ENCODE assay signal across 24 cellular contexts in the genomic region with DNA sequence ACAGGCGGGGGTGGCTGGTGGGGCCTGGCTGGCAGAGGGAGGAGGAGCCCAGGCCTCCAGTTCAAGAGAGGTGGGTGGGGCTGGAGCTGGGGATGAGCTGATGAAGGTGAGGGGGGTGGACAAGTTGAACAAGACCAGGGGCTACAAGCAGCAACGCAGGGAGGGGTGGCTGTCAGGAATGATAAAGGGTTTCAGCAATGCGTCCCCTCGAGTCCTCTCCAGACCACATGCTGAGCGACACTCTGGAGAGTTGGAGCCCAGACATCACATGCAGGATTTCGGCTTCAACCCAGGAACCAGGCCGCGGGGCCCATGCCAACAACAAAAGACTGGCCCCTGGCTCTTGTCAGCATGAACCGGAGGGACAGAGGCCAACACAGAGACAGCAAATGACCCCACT.
"Had no signal": no experiment of that assay in that cellular context is flagged by ENCODE, and none has a peak within 500 bp of the region (broad histone marks: within the 10 kb centered on the region; RNA-seq: fewer than 3 reads in every experiment).

No MANE protein-coding gene starts in this region.

- H3K27me3 ChIP-seq: ovary, right lobe of liver, thyroid gland had no signal

- H3K4me3 ChIP-seq: dorsolateral prefrontal cortex, gastrocnemius medialis, left lung, ovary, right lobe of liver, thyroid gland had no signal

- H3K36me3 Mint-ChIP-seq: natural killer cell had no signal

- ATAC-seq: esophagus mucosa; gastrocnemius medialis; left cardiac atrium; left lung; natural killer cell; right lobe of liver; stimulated activated naive CD8-positive, alpha-beta T cell treated with anti-CD3 and anti-CD28 coated beads, Interleukin-15, amount 100 ng/mL, for 72 hours had no signal

- H3K4me1 Mint-ChIP-seq: endodermal cell; natural killer cell; stimulated activated naive CD8-positive, alpha-beta T cell treated with anti-CD3 and anti-CD28 coated beads, Interleukin-15, amount 100 ng/mL, for 72 hours had no signal

- H3K9me3 Mint-ChIP-seq: endodermal cell; natural killer cell; stimulated activated naive CD8-positive, alpha-beta T cell treated with anti-CD3 and anti-CD28 coated beads, Interleukin-15, amount 100 ng/mL, for 72 hours had no signal

- H3K36me3 ChIP-seq: gastrocnemius medialis, left lung, ovary, right lobe of liver, thyroid gland had no signal

- H3K4me3 Mint-ChIP-seq: endodermal cell; natural killer cell; stimulated activated naive CD8-positive, alpha-beta T cell treated with anti-CD3 and anti-CD28 coated beads, Interleukin-15, amount 100 ng/mL, for 72 hours had no signal

- H3K9me3 ChIP-seq: gastrocnemius medialis, left lung, ovary, right lobe of liver, thyroid gland had no signal

- H3K4me1 ChIP-seq: gastrocnemius medialis, left lung, right lobe of liver, thyroid gland had no signal

- DNase-seq: cerebellar nuclear complex; effector CD8-positive, alpha-beta T cell; foreskin fibroblast; gastrocnemius medialis; left cardiac atrium; left lung; natural killer cell; occipital lobe; ovary; retina; right lobe of liver; small intestine; stimulated activated CD4-positive, alpha-beta T cell treated with anti-CD3 and anti-CD28 coated beads, Interleukin-12 subunit alpha, Interleukin-12 subunit beta, amount 100 ng/mL, for 4 hours; stimulated activated CD4-positive, alpha-beta T cell treated with anti-CD3 and anti-CD28 coated beads, Interleukin-1b, Interleukin-23, amount 100 ng/mL, for 48 hours; stimulated activated CD4-positive, alpha-beta T cell treated with anti-CD3 and anti-CD28 coated beads, Interleukin-4, amount 100 ng/mL, for 1 hour; stimulated activated CD8-positive, alpha-beta memory T cell treated with anti-CD3 and anti-CD28 coated beads, Interleukin-4, amount 100 ng/mL, for 48 hours; stimulated activated naive CD4-positive, alpha-beta T cell; stimulated activated naive CD8-positive, alpha-beta T cell treated with anti-CD3 and anti-CD28 coated beads, Interleukin-15, amount 100 ng/mL, for 72 hours; thyroid gland; trophoblast cell had no signal

- H3K27ac ChIP-seq: dorsolateral prefrontal cortex, epithelial cell of prostate, gastrocnemius medialis, left lung, ovary, right lobe of liver, thyroid gland had no signal

- H3K27ac Mint-ChIP-seq: endodermal cell, natural killer cell had no signal
